In genomic region chr18:64273724-64274123, GRCh38 we compare ENCODE assay signal across 1 cellular context.
TF ChIP-seq lines count a peak whose summit lies in the region.

No MANE protein-coding gene starts in this region.

TF ChIP-seq in H1, 55 proteins besides CTCF, POLR2A, EP300 and RAD21 (continued from another document):
- TF ChIP-seq CHD7 (IDR thresholded peaks at IDR 0.05; ENCODE audit: insufficient replicate concordance, low read length) (peak; percentile 54), HDAC2 (IDR thresholded peaks at IDR 0.05; ENCODE audit: borderline replicate concordance in 1 of 2, low read depth in 2 of 2, low read length in 2 of 2) (peak in 1 of 2 experiments; percentile 77; a peak in 1 of 4 replicates), TEAD4 (IDR thresholded peaks at IDR 0.05; ENCODE audit: low read depth, low read length) (0 out of 2 replicates have a peak, but pooled peaks have one; percentile 28)
